In genomic region chr4:173332963-173333657, GRCh38 we compare ENCODE assay signal across 7 cellular contexts. TPM values are rescaled to one million over a fixed set of nuclear protein-coding genes. Genes with fewer than 3 reads are reported as not detected.
DNase-seq lines count a peak whose midpoint lies in the region; ATAC-seq and TF ChIP-seq lines count a peak whose summit lies in the region.

No MANE protein-coding gene starts in this region.

- H3K9me3 ChIP-seq in RWPE2 (ENCODE audit: severe bottlenecking) (no peaks in the 10 kb centered on the region), mucosa of stomach (ENCODE audit: control insufficient read depth, low read length) (no peaks in the 10 kb centered on the region)

- peak overlapping the region; percentile 89 for H3K27ac ChIP-seq in RWPE2 (ENCODE audit: poor library complexity, severe bottlenecking)
- H3K27ac ChIP-seq in urinary bladder (ENCODE audit: low read depth) = peak overlapping the region; percentile 99

- peak overlapping the region; percentile 97 for H3K4me3 ChIP-seq in H7 (ENCODE audit: insufficient read depth, low read depth, low read length)
- peak overlapping the region; percentile 97 for H3K4me3 ChIP-seq in RWPE2 (ENCODE audit: severe bottlenecking)
- peak overlapping the region; percentile 97 for H3K4me3 ChIP-seq in choroid plexus epithelial cell (ENCODE audit: low read depth, low read length)
- H3K4me3 ChIP-seq in mucosa of stomach (ENCODE audit: low read length) = peak overlapping the region; percentile 91
- H3K4me3 ChIP-seq in urinary bladder (ENCODE audit: low read depth, low read length) = peak overlapping the region; percentile 82

- no peaks in the 10 kb centered on the region for H3K27me3 ChIP-seq in H7 (ENCODE audit: control insufficient read depth, insufficient read depth, low read length)
- no peaks in the 10 kb centered on the region for H3K27me3 ChIP-seq in RWPE2 (ENCODE audit: insufficient read depth, poor library complexity, severe bottlenecking)
- H3K27me3 ChIP-seq in mucosa of stomach (ENCODE audit: control insufficient read depth, insufficient read depth, low read length) = no peaks in the 10 kb centered on the region

- no peak for ATAC-seq in RWPE2 (ENCODE audit: low read depth)
- ATAC-seq in GM21529 (IDR thresholded peaks at IDR 0.05; ENCODE audit: unreplicated experiment) = no peak

- H3K36me3 ChIP-seq in H7 (replicated peaks; ENCODE audit: control insufficient read depth, insufficient read depth, low read length) (peaks cover 21% of the 10 kb centered on the region), RWPE2 (ENCODE audit: low read depth) (peaks cover 57% of the 10 kb centered on the region), mucosa of stomach (ENCODE audit: control insufficient read depth, insufficient read depth, low read length) (no peaks in the 10 kb centered on the region), urinary bladder (ENCODE audit: insufficient read depth) (no peaks in the 10 kb centered on the region)

- TF ChIP-seq CTCF in RWPE2 (IDR thresholded peaks at IDR 0.05; ENCODE audit: poor library complexity, severe bottlenecking) = no peak
- no peak for TF ChIP-seq CTCF in choroid plexus epithelial cell (conservative IDR thresholded peaks at IDR 0.05; ENCODE audit: low read depth, low read length)

- DNase-seq in H7 (peak; percentile 25), RWPE2 (ENCODE audit: low spot score) (no peak), choroid plexus epithelial cell (ENCODE audit: low read depth) (peak; percentile 16), NCI-H2029 treated with DMSO at 0.1 percent for 48 hours (lab: John Stamatoyannopoulos, UW) (no peak)

- H3K9ac ChIP-seq in mucosa of stomach (ENCODE audit: low read length) = peak overlapping the region; percentile 99

- 6% methylated on average over 21 of the region's 21 CpGs for WGBS in urinary bladder

- peaks cover 30% of the 10 kb centered on the region for H3K4me1 ChIP-seq in RWPE2 (ENCODE audit: insufficient read depth, poor library complexity, severe bottlenecking)
- H3K4me1 ChIP-seq in mucosa of stomach (ENCODE audit: control insufficient read depth, insufficient read depth, low read length) = peaks cover 6% of the 10 kb centered on the region
- H3K4me1 ChIP-seq in urinary bladder (ENCODE audit: insufficient read depth) = no peaks in the 10 kb centered on the region

RNA-seq across cellular contexts. Expression of gene HMGB2, which starts 1.0 kb away (rescaled TPM):
- 197 and 268 TPM in 2 replicates for total RNA-seq in H7 (2014; rRNA removed; shearing (Covaris generic))
- 94.1 TPM for total RNA-seq in urinary bladder
- 109 TPM for polyA plus RNA-seq in urinary bladder

RNA-seq across cellular contexts. Expression of gene SAP30, which starts 37.6 kb away (rescaled TPM):
- 23.9 and 31.9 TPM in 2 replicates for total RNA-seq in H7 (2014; rRNA removed; shearing (Covaris generic))
- total RNA-seq in urinary bladder = 16.6 TPM
- polyA plus RNA-seq in urinary bladder = 24.8 TPM

Comparison
In these comparisons a context has a peak if more than half of its experiments do, and no peak if none do; other contexts are left out.
1. DNase-seq: peak in H7 (single experiment) and choroid plexus epithelial cell (single experiment); none in RWPE2 (single experiment) and NCI-H2029 treated with DMSO at 0.1 percent for 48 hours (single experiment).
2. Peak in every context shown above with its lines, with median percentiles within 50 percentile points of each other: H3K4me3 ChIP-seq.